21 cellular contexts compared by ENCODE assay signal in genomic region chr10:117409549-117410283, GRCh38. TPM values are rescaled to one million over a fixed set of nuclear protein-coding genes. Genes with fewer than 3 reads are reported as not detected.
DNase-seq lines count a peak whose midpoint lies in the region; ATAC-seq and TF ChIP-seq lines count a peak whose summit lies in the region.
"Had no signal": no experiment of that assay in that cellular context is flagged by ENCODE, and none has a peak within 500 bp of the region (broad histone marks: within the 10 kb centered on the region; RNA-seq: fewer than 3 reads in every experiment).

No MANE protein-coding gene starts in this region.

- H3K27me3 ChIP-seq in CD8-positive, alpha-beta memory T cell (ENCODE audit: insufficient read depth, low read length, poor library complexity, severe bottlenecking) = no peaks in the 10 kb centered on the region
- H3K27me3 ChIP-seq in brain microvascular endothelial cell (replicated peaks) = no peaks in the 10 kb centered on the region

- peak overlapping the region in 1 of 8 donors; percentile 21 for H3K27ac Mint-ChIP-seq in CD8-positive, alpha-beta memory T cell
- no peak overlapping the region for H3K27ac Mint-ChIP-seq in activated T-cell treated with anti-CD3 and anti-CD28 coated beads, Interleukin-2, amount 50 U/mL, for 72 hours
- H3K27ac Mint-ChIP-seq: CD4-positive, CD25-positive, alpha-beta regulatory T cell had no signal

- peak overlapping the region; percentile 43 for H3K27ac ChIP-seq in CD8-positive, alpha-beta memory T cell (ENCODE audit: low read depth, low read length)
- H3K27ac ChIP-seq in epithelial cell of prostate (peak overlapping the region; percentile 10), brain microvascular endothelial cell (no peak overlapping the region)
- H3K27ac ChIP-seq: SK-N-MC had no signal

- no peak for TF ChIP-seq CTCF in brain microvascular endothelial cell (IDR thresholded peaks at IDR 0.05; ENCODE audit: low read depth, low read length, missing control alignments)

- CTCF ChIA-PET in CD8-positive, alpha-beta memory T cell (lab: Charles Lee) = no interaction called here

- no peaks in the 10 kb centered on the region for H3K36me3 Mint-ChIP-seq in CD8-positive, alpha-beta memory T cell
- no peaks in the 10 kb centered on the region for H3K36me3 Mint-ChIP-seq in activated T-cell treated with anti-CD3 and anti-CD28 coated beads, Interleukin-2, amount 50 U/mL, for 72 hours (ENCODE audit: insufficient read depth in 2 of 2)
- H3K36me3 Mint-ChIP-seq: CD4-positive, CD25-positive, alpha-beta regulatory T cell had no signal

- POLR2A ChIA-PET in CD8-positive, alpha-beta memory T cell (lab: Charles Lee) = no interaction called here

- no peak for ATAC-seq in HG03571 (IDR thresholded peaks at IDR 0.05; ENCODE audit: unreplicated experiment)
- ATAC-seq in activated T-cell treated with anti-CD3 and anti-CD28 coated beads, Interleukin-2, amount 50 U/mL, for 72 hours (replicated peaks in 1 of 2) = no peak
- ATAC-seq: A549, HepG2, Panc1, Right ventricle myocardium inferior had no signal

- DNase-seq in CD8-positive, alpha-beta memory T cell = no peak
- DNase-seq in NCI-H526 (lab: John Stamatoyannopoulos, UW) = peak; percentile 59 to 68
- no peak for DNase-seq in epithelial cell of prostate (ENCODE audit: low read depth, low spot score)
- DNase-seq in left kidney (ENCODE audit: low read depth, low spot score) = peak; percentile 30
- DNase-seq in brain microvascular endothelial cell = no peak
- DNase-seq in stimulated activated CD8-positive, alpha-beta memory T cell treated with anti-CD3 and anti-CD28 coated beads, Interleukin-4, amount 100 ng/mL, for 48 hours = no peak
- no peak for DNase-seq in activated T-cell treated with anti-CD3 and anti-CD28 coated beads, Interleukin-2, amount 50 U/mL, for 72 hours
- DNase-seq: Calu3; CD4-positive, CD25-positive, alpha-beta regulatory T cell; DND-41; GDM1; H7; NCI-H1417 treated with DMSO at 0.1 percent for 48 hours; NCI-H2081; NCI-H2227 treated with DMSO at 0.1 percent for 48 hours had no signal

- H3K9me3 Mint-ChIP-seq in CD8-positive, alpha-beta memory T cell = no peaks in the 10 kb centered on the region
- no peaks in the 10 kb centered on the region for H3K9me3 Mint-ChIP-seq in activated T-cell treated with anti-CD3 and anti-CD28 coated beads, Interleukin-2, amount 50 U/mL, for 72 hours

- no peaks in the 10 kb centered on the region for H3K4me1 ChIP-seq in CD8-positive, alpha-beta memory T cell (ENCODE audit: insufficient read depth, low read length)

- in situ Hi-C loops in brain microvascular endothelial cell (cut with HindIII; ENCODE audit: low pct_ligation_motif_present, low sequenced_read_pairs) = no loop called here

- no peak overlapping the region for H3K4me3 ChIP-seq in CD8-positive, alpha-beta memory T cell (ENCODE audit: low read length)
- H3K4me3 ChIP-seq in brain microvascular endothelial cell (ENCODE audit: low read depth, low read length) = no peak overlapping the region
- H3K4me3 ChIP-seq: A549, SK-N-MC had no signal

- H3K9me3 ChIP-seq in CD8-positive, alpha-beta memory T cell (ENCODE audit: low read length) = no peaks in the 10 kb centered on the region
- H3K9me3 ChIP-seq: A549 had no signal

- peaks cover 6 to 16% of the 10 kb centered on the region in 2 donors for H3K27me3 Mint-ChIP-seq in CD8-positive, alpha-beta memory T cell
- H3K27me3 Mint-ChIP-seq in activated T-cell treated with anti-CD3 and anti-CD28 coated beads, Interleukin-2, amount 50 U/mL, for 72 hours (ENCODE audit: low read depth) = peaks cover 21% of the 10 kb centered on the region

- H3K36me3 ChIP-seq in CD8-positive, alpha-beta memory T cell (ENCODE audit: insufficient read depth, low read length) = no peaks in the 10 kb centered on the region
- no peaks in the 10 kb centered on the region for H3K36me3 ChIP-seq in brain microvascular endothelial cell (replicated peaks)

- no peak overlapping the region for H3K4me3 Mint-ChIP-seq in CD8-positive, alpha-beta memory T cell
- no peak overlapping the region for H3K4me3 Mint-ChIP-seq in activated T-cell treated with anti-CD3 and anti-CD28 coated beads, Interleukin-2, amount 50 U/mL, for 72 hours
- H3K4me3 Mint-ChIP-seq: CD4-positive, CD25-positive, alpha-beta regulatory T cell had no signal

- H3K4me1 Mint-ChIP-seq in CD8-positive, alpha-beta memory T cell = no peaks in the 10 kb centered on the region
- no peaks in the 10 kb centered on the region for H3K4me1 Mint-ChIP-seq in activated T-cell treated with anti-CD3 and anti-CD28 coated beads, Interleukin-2, amount 50 U/mL, for 72 hours (ENCODE audit: low read depth)
- H3K4me1 Mint-ChIP-seq: CD4-positive, CD25-positive, alpha-beta regulatory T cell had no signal

RNA-seq across cellular contexts. Expression of gene PDZD8, which starts 34.5 kb away (rescaled TPM):
- total RNA-seq in CD8-positive, alpha-beta memory T cell = 10 to 100 TPM; 29.8 to 31.1 TPM
- 15.8 TPM for polyA plus RNA-seq in CD8-positive, alpha-beta memory T cell
- 10 to 100 TPM; 16.3 to 18.3 TPM for total RNA-seq in activated T-cell treated with anti-CD3 and anti-CD28 coated beads, Interleukin-2, amount 50 U/mL, for 72 hours

Comparison
In these comparisons a context has a peak if more than half of its experiments do, and no peak if none do; other contexts are left out.
1. DNase-seq: peak in NCI-H526 (2 of 2) and left kidney (single experiment); none in CD8-positive, alpha-beta memory T cell (0 of 5), epithelial cell of prostate (single experiment), brain microvascular endothelial cell (single experiment), stimulated activated CD8-positive, alpha-beta memory T cell treated with anti-CD3 and anti-CD28 coated beads, Interleukin-4, amount 100 ng/mL, for 48 hours (single experiment) and activated T-cell treated with anti-CD3 and anti-CD28 coated beads, Interleukin-2, amount 50 U/mL, for 72 hours (0 of 2).